1 cellular context compared by ENCODE assay signal in genomic region chr4:41991916-41992767, GRCh38.
TF ChIP-seq lines count a peak whose summit lies in the region.

No MANE protein-coding gene starts in this region.

TF ChIP-seq in H1, 55 proteins besides CTCF, POLR2A, EP300 and RAD21:
- TF ChIP-seq SIX5 (IDR thresholded peaks at IDR 0.05; ENCODE audit: low read depth, low read length) (no peak), RXRA (IDR thresholded peaks at IDR 0.05; ENCODE audit: insufficient read depth, low read depth, low read length) (no peak), RFX5 (IDR thresholded peaks at IDR 0.05; ENCODE audit: borderline replicate concordance, low read depth, low read length) (no peak), E2F6 (IDR thresholded peaks at IDR 0.05) (no peak), EGR1 (IDR thresholded peaks at IDR 0.05; ENCODE audit: borderline replicate concordance, low read depth, low read length) (no peak), POLR2AphosphoS5 (IDR thresholded peaks at IDR 0.05; ENCODE audit: low read depth, low read length) (no peak), YY1 (IDR thresholded peaks at IDR 0.05; ENCODE audit: low read depth, low read length) (no peak), KDM1A (IDR thresholded peaks at IDR 0.05; ENCODE audit: borderline replicate concordance, low read length) (no peak), KDM4A (IDR thresholded peaks at IDR 0.05; ENCODE audit: low read depth, low read length, severe bottlenecking) (no peak), PHF8 (conservative IDR thresholded peaks at IDR 0.05; ENCODE audit: low read depth, low read length) (no peak), TCF12 (IDR thresholded peaks at IDR 0.05; ENCODE audit: low read depth, low read length) (no peak), MAFK (IDR thresholded peaks at IDR 0.05; ENCODE audit: low read depth, low read length) (no peak), SUZ12 (IDR thresholded peaks at IDR 0.05; ENCODE audit: low read length) (no peak), TAF1 (IDR thresholded peaks at IDR 0.05; ENCODE audit: low read depth, low read length) (no peak), USF2 (IDR thresholded peaks at IDR 0.05; ENCODE audit: low read length) (no peak), SP2 (IDR thresholded peaks at IDR 0.05; ENCODE audit: low read length) (no peak), JUND (IDR thresholded peaks at IDR 0.05; ENCODE audit: low read length) (no peak), POU5F1 (IDR thresholded peaks at IDR 0.05; ENCODE audit: low read depth, low read length) (no peak), GTF2F1 (IDR thresholded peaks at IDR 0.05; ENCODE audit: borderline replicate concordance, low read depth, low read length) (no peak), JUN (IDR thresholded peaks at IDR 0.05; ENCODE audit: low read depth, low read length) (no peak)
